22 cellular contexts compared by ENCODE assay signal in the genomic region with DNA sequence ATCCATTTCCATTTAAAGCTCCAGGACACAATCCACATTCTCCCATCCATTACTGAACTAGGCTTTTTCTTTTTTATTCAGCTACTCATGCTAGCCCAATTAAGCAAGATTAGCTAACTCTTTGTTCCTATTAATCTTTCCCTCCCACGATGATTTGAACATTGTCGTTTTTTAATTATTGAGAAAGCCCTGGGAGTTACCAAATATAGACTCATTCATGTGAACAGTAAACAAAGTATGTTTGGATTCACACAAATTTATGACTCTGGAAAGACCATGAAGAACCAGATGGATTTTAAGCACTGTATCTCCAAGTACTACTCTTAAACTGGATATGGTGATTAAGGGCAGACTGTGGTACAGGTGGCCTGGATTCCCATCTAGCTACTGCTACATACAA.
"Had no signal": no experiment of that assay in that cellular context is flagged by ENCODE, and none has a peak within 500 bp of the region (broad histone marks: within the 10 kb centered on the region; RNA-seq: fewer than 3 reads in every experiment).

No MANE protein-coding gene starts in this region.

- H3K27ac ChIP-seq: gastroesophageal sphincter, hepatocyte, ovary, thoracic aorta had no signal

- H2AFZ ChIP-seq: hepatocyte had no signal

- H3K36me3 ChIP-seq: gastroesophageal sphincter, ovary, thoracic aorta had no signal

- DNase-seq: activated CD4-positive, alpha-beta memory T cell treated with anti-CD3 and anti-CD28 coated beads, Interleukin-2, amount 10 ng/mL, durations not matched to agents 7 days and 5 days; activated CD4-positive, alpha-beta T cell treated with anti-CD3 and anti-CD28 coated beads for 1 hour; activated CD4-positive, alpha-beta T cell treated with anti-CD3 and anti-CD28 coated beads, Interleukin-2, amount 10 ng/mL, durations not matched to agents 7 days and 5 days; activated CD8-positive, alpha-beta memory T cell treated with anti-CD3 and anti-CD28 coated beads, Interleukin-2, amount 50 U/mL, for 48 hours; activated gamma-delta T cell treated with Interleukin-2 at 50 U/mL for 16 hours; activated naive CD4-positive, alpha-beta T cell treated with anti-CD3 and anti-CD28 coated beads, Interleukin-2, amount 50 U/mL, for 16 hours; activated T-cell treated with anti-CD3 and anti-CD28 coated beads, Interleukin-2, amount 50 U/mL, for 24 hours; amniotic stem cell; caudate nucleus; cortex of kidney; islet precursor cell; left ventricle myocardium superior; ovary; stimulated activated CD4-positive, alpha-beta T cell treated with anti-CD3 and anti-CD28 coated beads, Interleukin-12 subunit alpha, Interleukin-12 subunit beta, amount 100 ng/mL, for 4 hours; stimulated activated CD4-positive, alpha-beta T cell treated with anti-CD3 and anti-CD28 coated beads, Interleukin-4, amount 100 ng/mL, for 1 hour; stimulated activated naive CD8-positive, alpha-beta T cell treated with anti-CD3 and anti-CD28 coated beads, Interleukin-15, Interleukin-2, amounts not matched to agents 100 U/mL and 50 U/mL, for 24 hours; T1000; trophoblast cell had no signal

- H3K4me3 ChIP-seq: gastroesophageal sphincter, hepatocyte, ovary, skin epidermis, thoracic aorta had no signal

- H3K4me2 ChIP-seq: hepatocyte had no signal

- H3K4me1 ChIP-seq: gastroesophageal sphincter had no signal

- H3K27me3 ChIP-seq: gastroesophageal sphincter, hepatocyte, ovary had no signal

- H3K9me3 ChIP-seq: gastroesophageal sphincter, ovary, thoracic aorta had no signal

- H3K79me2 ChIP-seq: hepatocyte had no signal
